ENCODE assay signal across 28 cellular contexts in the genomic region with DNA sequence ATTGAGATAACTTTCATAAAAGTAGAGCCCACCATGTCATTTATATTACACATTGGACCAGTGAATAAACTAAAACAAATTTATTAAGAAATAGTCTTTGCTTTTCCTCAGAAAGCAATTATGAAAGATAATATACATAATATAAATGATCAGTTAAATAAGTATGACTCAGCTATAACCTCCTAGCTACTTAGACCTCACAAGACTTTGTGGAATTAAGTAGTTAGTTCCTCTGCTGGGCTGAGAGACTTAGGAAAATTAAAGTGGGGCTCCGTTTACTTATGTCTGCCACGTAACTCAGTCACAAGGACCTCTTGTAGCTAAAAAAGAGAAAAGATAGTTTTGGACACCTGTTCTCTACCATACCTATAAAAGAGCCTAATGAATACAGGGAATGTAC.
"Had no signal": no experiment of that assay in that cellular context is flagged by ENCODE, and none has a peak within 500 bp of the region (broad histone marks: within the 10 kb centered on the region; RNA-seq: fewer than 3 reads in every experiment).

No MANE protein-coding gene starts in this region.

- DNase-seq: activated CD4-positive, alpha-beta T cell treated with anti-CD3 and anti-CD28 coated beads for 4 hours; activated CD4-positive, alpha-beta T cell treated with anti-CD3 and anti-CD28 coated beads, Interleukin-2, amount 50 U/mL, for 4 hours; activated naive CD4-positive, alpha-beta T cell; activated T-cell treated with anti-CD3 and anti-CD28 coated beads for 4 hours; activated T-cell treated with anti-CD3 and anti-CD28 coated beads, Interleukin-2, amount 50 U/mL, for 72 hours; adrenal gland; aorta; body of pancreas; cerebellar nuclear complex; colonic mucosa; effector CD8-positive, alpha-beta T cell; left colon; mesendoderm; posterior cingulate gyrus; sigmoid colon; small intestine; stimulated activated CD4-positive, alpha-beta T cell treated with anti-CD3 and anti-CD28 coated beads, Interleukin-1b, Interleukin-23, amount 100 ng/mL, for 48 hours; stimulated activated naive B cell treated with anti-CD40 and anti-IgM and Interleukin-4, amounts not matched to agents 10 μg/mL and 1 μg/mL and 100 μg/mL, for 72 hours; T-helper 9 cell; transverse colon had no signal

- H3K4me1 ChIP-seq: colonic mucosa had no signal

- H3K27ac Mint-ChIP-seq: activated naive CD8-positive, alpha-beta T cell; activated T-cell treated with anti-CD3 and anti-CD28 coated beads, Interleukin-2, amount 50 U/mL, for 72 hours; natural killer cell treated with Interleukin-12 subunit alpha and Interleukin-12 subunit beta and Interleukin-15 and Interleukin-18, amount 100 ng/mL, for 72 hours; stimulated activated naive B cell treated with anti-CD40 and anti-IgM and Interleukin-4, amounts not matched to agents 10 μg/mL and 1 μg/mL and 100 μg/mL, for 72 hours had no signal

- H3K9me3 Mint-ChIP-seq: activated T-cell treated with anti-CD3 and anti-CD28 coated beads, Interleukin-2, amount 50 U/mL, for 72 hours; natural killer cell treated with Interleukin-12 subunit alpha and Interleukin-12 subunit beta and Interleukin-15 and Interleukin-18, amount 100 ng/mL, for 72 hours; stimulated activated naive B cell treated with anti-CD40 and anti-IgM and Interleukin-4, amounts not matched to agents 10 μg/mL and 1 μg/mL and 100 μg/mL, for 72 hours had no signal

- H3K4me3 Mint-ChIP-seq: activated naive CD8-positive, alpha-beta T cell; activated T-cell treated with anti-CD3 and anti-CD28 coated beads, Interleukin-2, amount 50 U/mL, for 72 hours; natural killer cell treated with Interleukin-12 subunit alpha and Interleukin-12 subunit beta and Interleukin-15 and Interleukin-18, amount 100 ng/mL, for 72 hours; stimulated activated naive B cell treated with anti-CD40 and anti-IgM and Interleukin-4, amounts not matched to agents 10 μg/mL and 1 μg/mL and 100 μg/mL, for 72 hours had no signal

- H3K36me3 Mint-ChIP-seq: natural killer cell treated with Interleukin-12 subunit alpha and Interleukin-12 subunit beta and Interleukin-15 and Interleukin-18, amount 100 ng/mL, for 72 hours had no signal

- H3K36me3 ChIP-seq: adrenal gland, cardiac muscle cell, colonic mucosa, sigmoid colon, transverse colon had no signal

- H3K27me3 ChIP-seq: adrenal gland, body of pancreas, cardiac muscle cell, colonic mucosa, sigmoid colon, suprapubic skin, transverse colon had no signal

- ATAC-seq: activated T-cell treated with anti-CD3 and anti-CD28 coated beads, Interleukin-2, amount 50 U/mL, for 72 hours; body of pancreas; left colon; natural killer cell treated with Interleukin-12 subunit alpha and Interleukin-12 subunit beta and Interleukin-15 and Interleukin-18, amount 100 ng/mL, for 72 hours; stimulated activated naive B cell treated with anti-CD40 and anti-IgM and Interleukin-4, amounts not matched to agents 10 μg/mL and 1 μg/mL and 100 μg/mL, for 72 hours had no signal

- FAIRE-seq: endometrium, frontal cortex, small intestine, TTC549 had no signal

- H3K27me3 Mint-ChIP-seq: activated naive CD8-positive, alpha-beta T cell; natural killer cell treated with Interleukin-12 subunit alpha and Interleukin-12 subunit beta and Interleukin-15 and Interleukin-18, amount 100 ng/mL, for 72 hours; stimulated activated naive B cell treated with anti-CD40 and anti-IgM and Interleukin-4, amounts not matched to agents 10 μg/mL and 1 μg/mL and 100 μg/mL, for 72 hours had no signal

- H3K4me3 ChIP-seq: adrenal gland, body of pancreas, cardiac muscle cell, colonic mucosa, sigmoid colon, suprapubic skin, transverse colon had no signal

- H3K9me3 ChIP-seq: adrenal gland, body of pancreas, colonic mucosa, sigmoid colon, suprapubic skin, transverse colon had no signal

- H3K27ac ChIP-seq: adrenal gland, body of pancreas, cardiac muscle cell, colonic mucosa, sigmoid colon, suprapubic skin, transverse colon, VCaP had no signal
